Comparison of ENCODE assay signal across 1 cellular context in the genomic region with DNA sequence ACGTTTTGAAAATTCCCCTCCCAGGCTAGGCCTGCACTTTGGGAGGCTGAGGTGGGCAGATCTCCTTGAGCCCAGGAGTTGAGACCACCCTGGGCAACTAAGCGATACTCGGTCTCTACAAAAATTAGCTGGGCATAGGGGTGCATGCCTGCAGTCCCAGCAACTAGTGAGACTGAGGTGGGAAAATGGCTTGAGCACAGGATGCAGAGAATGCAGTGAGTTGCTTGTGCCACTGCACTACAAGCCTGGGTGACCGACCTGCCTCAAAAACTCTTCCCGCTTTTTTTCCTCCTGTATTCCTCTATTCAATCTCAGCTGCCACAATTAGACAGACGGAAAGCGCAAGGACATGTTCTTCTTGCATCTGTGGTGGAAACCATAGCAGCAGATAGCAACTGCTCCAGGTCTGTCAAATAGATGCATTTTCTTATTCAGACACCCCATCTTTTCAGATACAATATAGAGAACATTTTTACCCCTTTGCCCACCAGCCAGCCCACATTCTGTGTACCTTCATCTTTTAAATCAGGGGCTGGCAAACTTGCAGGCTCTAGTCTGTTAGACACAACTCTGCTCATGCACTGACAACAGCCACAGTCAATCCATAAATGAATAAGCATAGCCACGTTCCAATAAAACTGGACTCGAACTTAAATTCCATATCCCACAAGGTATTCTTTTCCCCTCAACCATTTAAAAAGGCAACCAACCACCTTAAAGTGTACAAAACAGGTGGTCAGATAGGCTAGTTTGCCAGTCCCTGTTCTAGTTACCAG.
TF ChIP-seq lines count a peak whose summit lies in the region.

No MANE protein-coding gene starts in this region.

TF ChIP-seq in GM23338, 12 proteins besides CTCF, POLR2A, EP300 and RAD21:
- TF ChIP-seq POLR2AphosphoS5 (IDR thresholded peaks at IDR 0.05; ENCODE audit: low read depth): peak; percentile 4; the same call in 1 of the 2 replicates
- TF ChIP-seq EZH2phosphoT487 (IDR thresholded peaks at IDR 0.05; ENCODE audit: unreplicated experiment): no peak
TF ChIP-seq in GM23338: peak in this region for 1.
